ENCODE assay signal across 1 cellular context in the genomic region with DNA sequence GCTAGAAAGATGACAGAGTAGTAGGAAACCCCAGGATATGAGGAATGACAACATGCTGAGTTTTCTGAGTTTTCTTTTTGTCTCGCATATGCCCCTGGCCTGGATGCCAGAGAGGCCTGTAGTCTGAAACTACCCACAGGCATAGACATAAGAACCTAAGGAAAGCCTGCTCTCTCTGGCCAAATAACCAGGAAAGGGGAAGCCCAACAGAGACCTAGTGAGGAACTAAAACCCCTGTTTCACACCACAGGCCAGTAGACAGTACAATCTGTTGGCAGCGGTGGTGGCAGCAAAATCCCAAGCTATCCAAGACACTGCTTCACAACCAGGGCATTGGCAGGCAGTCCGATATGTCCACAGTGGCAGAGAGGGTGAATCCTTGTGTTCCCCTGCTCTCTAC.
TF ChIP-seq lines count a peak whose summit lies in the region.

No MANE protein-coding gene starts in this region.

TF ChIP-seq in GM23338, 12 proteins besides CTCF, POLR2A, EP300 and RAD21:
- TF ChIP-seq, protein P1, sequence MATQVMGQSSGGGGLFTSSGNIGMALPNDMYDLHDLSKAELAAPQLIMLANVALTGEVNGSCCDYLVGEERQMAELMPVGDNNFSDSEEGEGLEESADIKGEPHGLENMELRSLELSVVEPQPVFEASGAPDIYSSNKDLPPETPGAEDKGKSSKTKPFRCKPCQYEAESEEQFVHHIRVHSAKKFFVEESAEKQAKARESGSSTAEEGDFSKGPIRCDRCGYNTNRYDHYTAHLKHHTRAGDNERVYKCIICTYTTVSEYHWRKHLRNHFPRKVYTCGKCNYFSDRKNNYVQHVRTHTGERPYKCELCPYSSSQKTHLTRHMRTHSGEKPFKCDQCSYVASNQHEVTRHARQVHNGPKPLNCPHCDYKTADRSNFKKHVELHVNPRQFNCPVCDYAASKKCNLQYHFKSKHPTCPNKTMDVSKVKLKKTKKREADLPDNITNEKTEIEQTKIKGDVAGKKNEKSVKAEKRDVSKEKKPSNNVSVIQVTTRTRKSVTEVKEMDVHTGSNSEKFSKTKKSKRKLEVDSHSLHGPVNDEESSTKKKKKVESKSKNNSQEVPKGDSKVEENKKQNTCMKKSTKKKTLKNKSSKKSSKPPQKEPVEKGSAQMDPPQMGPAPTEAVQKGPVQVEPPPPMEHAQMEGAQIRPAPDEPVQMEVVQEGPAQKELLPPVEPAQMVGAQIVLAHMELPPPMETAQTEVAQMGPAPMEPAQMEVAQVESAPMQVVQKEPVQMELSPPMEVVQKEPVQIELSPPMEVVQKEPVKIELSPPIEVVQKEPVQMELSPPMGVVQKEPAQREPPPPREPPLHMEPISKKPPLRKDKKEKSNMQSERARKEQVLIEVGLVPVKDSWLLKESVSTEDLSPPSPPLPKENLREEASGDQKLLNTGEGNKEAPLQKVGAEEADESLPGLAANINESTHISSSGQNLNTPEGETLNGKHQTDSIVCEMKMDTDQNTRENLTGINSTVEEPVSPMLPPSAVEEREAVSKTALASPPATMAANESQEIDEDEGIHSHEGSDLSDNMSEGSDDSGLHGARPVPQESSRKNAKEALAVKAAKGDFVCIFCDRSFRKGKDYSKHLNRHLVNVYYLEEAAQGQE (IDR thresholded peaks at IDR 0.05; ENCODE audit: unreplicated experiment) = no peak
- TF ChIP-seq, protein P2, sequence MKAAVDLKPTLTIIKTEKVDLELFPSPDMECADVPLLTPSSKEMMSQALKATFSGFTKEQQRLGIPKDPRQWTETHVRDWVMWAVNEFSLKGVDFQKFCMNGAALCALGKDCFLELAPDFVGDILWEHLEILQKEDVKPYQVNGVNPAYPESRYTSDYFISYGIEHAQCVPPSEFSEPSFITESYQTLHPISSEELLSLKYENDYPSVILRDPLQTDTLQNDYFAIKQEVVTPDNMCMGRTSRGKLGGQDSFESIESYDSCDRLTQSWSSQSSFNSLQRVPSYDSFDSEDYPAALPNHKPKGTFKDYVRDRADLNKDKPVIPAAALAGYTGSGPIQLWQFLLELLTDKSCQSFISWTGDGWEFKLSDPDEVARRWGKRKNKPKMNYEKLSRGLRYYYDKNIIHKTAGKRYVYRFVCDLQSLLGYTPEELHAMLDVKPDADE (IDR thresholded peaks at IDR 0.05) = no peak
- no peak for TF ChIP-seq STAT1 (IDR thresholded peaks at IDR 0.05; ENCODE audit: unreplicated experiment)
- TF ChIP-seq EZH2 (IDR thresholded peaks at IDR 0.05; ENCODE audit: low read depth, unreplicated experiment) = no peak
- no peak for TF ChIP-seq POLR2AphosphoS5 (IDR thresholded peaks at IDR 0.05; ENCODE audit: low read depth)
- no peak for TF ChIP-seq ZNF114 (CRISPR knock-in tag; IDR thresholded peaks at IDR 0.05)
- no peak for TF ChIP-seq CREB1 (CRISPR knock-in tag; IDR thresholded peaks at IDR 0.05; ENCODE audit: low read depth)
- TF ChIP-seq ZNF331 (CRISPR knock-in tag; IDR thresholded peaks at IDR 0.05; ENCODE audit: low read depth) = no peak
- no peak for TF ChIP-seq EZH2phosphoT487 (IDR thresholded peaks at IDR 0.05; ENCODE audit: unreplicated experiment)
- TF ChIP-seq, protein P3, sequence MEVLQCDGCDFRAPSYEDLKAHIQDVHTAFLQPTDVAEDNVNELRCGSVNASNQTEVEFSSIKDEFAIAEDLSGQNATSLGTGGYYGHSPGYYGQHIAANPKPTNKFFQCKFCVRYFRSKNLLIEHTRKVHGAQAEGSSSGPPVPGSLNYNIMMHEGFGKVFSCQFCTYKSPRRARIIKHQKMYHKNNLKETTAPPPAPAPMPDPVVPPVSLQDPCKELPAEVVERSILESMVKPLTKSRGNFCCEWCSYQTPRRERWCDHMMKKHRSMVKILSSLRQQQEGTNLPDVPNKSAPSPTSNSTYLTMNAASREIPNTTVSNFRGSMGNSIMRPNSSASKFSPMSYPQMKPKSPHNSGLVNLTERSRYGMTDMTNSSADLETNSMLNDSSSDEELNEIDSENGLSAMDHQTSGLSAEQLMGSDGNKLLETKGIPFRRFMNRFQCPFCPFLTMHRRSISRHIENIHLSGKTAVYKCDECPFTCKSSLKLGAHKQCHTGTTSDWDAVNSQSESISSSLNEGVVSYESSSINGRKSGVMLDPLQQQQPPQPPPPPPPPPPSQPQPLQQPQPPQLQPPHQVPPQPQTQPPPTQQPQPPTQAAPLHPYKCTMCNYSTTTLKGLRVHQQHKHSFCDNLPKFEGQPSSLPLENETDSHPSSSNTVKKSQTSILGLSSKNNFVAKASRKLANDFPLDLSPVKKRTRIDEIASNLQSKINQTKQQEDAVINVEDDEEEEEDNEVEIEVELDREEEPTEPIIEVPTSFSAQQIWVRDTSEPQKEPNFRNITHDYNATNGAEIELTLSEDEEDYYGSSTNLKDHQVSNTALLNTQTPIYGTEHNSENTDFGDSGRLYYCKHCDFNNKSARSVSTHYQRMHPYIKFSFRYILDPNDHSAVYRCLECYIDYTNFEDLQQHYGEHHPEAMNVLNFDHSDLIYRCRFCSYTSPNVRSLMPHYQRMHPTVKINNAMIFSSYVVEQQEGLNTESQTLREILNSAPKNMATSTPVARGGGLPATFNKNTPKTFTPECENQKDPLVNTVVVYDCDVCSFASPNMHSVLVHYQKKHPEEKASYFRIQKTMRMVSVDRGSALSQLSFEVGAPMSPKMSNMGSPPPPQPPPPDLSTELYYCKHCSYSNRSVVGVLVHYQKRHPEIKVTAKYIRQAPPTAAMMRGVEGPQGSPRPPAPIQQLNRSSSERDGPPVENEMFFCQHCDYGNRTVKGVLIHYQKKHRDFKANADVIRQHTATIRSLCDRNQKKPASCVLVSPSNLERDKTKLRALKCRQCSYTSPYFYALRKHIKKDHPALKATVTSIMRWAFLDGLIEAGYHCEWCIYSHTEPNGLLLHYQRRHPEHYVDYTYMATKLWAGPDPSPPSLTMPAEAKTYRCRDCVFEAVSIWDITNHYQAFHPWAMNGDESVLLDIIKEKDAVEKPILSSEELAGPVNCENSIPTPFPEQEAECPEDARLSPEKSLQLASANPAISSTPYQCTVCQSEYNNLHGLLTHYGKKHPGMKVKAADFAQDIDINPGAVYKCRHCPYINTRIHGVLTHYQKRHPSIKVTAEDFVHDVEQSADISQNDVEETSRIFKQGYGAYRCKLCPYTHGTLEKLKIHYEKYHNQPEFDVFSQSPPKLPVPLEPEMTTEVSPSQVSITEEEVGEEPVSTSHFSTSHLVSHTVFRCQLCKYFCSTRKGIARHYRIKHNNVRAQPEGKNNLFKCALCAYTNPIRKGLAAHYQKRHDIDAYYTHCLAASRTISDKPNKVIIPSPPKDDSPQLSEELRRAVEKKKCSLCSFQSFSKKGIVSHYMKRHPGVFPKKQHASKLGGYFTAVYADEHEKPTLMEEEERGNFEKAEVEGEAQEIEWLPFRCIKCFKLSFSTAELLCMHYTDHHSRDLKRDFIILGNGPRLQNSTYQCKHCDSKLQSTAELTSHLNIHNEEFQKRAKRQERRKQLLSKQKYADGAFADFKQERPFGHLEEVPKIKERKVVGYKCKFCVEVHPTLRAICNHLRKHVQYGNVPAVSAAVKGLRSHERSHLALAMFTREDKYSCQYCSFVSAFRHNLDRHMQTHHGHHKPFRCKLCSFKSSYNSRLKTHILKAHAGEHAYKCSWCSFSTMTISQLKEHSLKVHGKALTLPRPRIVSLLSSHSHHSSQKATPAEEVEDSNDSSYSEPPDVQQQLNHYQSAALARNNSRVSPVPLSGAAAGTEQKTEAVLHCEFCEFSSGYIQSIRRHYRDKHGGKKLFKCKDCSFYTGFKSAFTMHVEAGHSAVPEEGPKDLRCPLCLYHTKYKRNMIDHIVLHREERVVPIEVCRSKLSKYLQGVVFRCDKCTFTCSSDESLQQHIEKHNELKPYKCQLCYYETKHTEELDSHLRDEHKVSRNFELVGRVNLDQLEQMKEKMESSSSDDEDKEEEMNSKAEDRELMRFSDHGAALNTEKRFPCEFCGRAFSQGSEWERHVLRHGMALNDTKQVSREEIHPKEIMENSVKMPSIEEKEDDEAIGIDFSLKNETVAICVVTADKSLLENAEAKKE (CRISPR knock-in tag; IDR thresholded peaks at IDR 0.05) = no peak
- TF ChIP-seq JUNB (IDR thresholded peaks at IDR 0.05; ENCODE audit: unreplicated experiment) = no peak
- no peak for TF ChIP-seq NANOG (IDR thresholded peaks at IDR 0.05; ENCODE audit: borderline replicate concordance)
